In the genomic region with DNA sequence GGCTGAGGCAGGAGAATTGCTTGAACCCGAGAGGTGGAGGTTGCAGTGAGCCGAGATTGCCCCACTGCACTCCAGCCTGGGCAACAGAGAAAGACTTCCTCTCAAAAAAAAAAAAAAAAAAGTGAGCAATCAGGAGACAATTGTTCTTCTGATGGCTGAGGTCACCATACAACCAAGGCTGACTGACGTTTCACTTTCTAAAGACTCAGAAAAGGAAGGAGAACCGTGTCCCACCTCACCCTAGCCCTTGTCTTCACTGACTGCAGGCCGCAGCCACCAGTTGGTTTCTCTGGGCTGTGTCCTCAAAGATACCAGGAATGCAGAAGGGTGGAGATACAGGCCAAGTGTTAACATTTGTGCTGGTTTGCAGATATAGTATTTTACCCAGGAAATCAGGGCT, we compare ENCODE assay signal across 1 cellular context.
TF ChIP-seq lines count a peak whose summit lies in the region.

No MANE protein-coding gene starts in this region.

TF ChIP-seq in A549, 52 proteins besides CTCF, POLR2A, EP300 and RAD21 (continued from another document):
- TF ChIP-seq, protein P1, sequence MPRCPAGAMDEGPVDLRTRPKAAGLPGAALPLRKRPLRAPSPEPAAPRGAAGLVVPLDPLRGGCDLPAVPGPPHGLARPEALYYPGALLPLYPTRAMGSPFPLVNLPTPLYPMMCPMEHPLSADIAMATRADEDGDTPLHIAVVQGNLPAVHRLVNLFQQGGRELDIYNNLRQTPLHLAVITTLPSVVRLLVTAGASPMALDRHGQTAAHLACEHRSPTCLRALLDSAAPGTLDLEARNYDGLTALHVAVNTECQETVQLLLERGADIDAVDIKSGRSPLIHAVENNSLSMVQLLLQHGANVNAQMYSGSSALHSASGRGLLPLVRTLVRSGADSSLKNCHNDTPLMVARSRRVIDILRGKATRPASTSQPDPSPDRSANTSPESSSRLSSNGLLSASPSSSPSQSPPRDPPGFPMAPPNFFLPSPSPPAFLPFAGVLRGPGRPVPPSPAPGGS (IDR thresholded peaks at IDR 0.05): no peak
- TF ChIP-seq NFE2L2 (conservative IDR thresholded peaks at IDR 0.05; ENCODE audit: low read length): no peak
- TF ChIP-seq SMC3 (IDR thresholded peaks at IDR 0.05): no peak
